19 cellular contexts compared by ENCODE assay signal in the genomic region with DNA sequence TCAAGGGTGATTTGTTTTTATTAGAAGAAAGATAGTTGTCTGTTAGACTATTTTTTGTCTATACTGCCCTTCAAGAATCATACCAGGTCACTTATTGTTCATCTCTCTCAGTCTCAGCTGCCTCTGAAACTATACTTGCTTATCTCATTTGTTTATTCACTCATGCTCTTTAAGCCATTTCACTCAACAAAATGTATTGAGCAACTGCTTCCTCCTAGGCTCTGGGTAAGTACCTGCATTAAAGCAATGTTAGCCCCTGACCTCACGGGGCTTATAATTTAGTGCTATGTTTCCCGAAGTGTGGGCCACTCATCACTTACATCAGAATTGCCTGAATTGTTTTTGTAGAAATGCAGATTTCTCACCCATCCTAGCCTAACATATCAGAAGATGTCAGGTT.
"Had no signal": no experiment of that assay in that cellular context is flagged by ENCODE, and none has a peak within 500 bp of the region (broad histone marks: within the 10 kb centered on the region; RNA-seq: fewer than 3 reads in every experiment).

No MANE protein-coding gene starts in this region.

- H3K27me3 ChIP-seq: body of pancreas, colonic mucosa, upper lobe of left lung had no signal

- H3K36me3 Mint-ChIP-seq: activated CD8-positive, alpha-beta memory T cell treated with anti-CD3 and anti-CD28 coated beads, Interleukin-2, amount 10 ng/mL, durations not matched to agents 7 days and 5 days; activated naive CD8-positive, alpha-beta T cell had no signal

- H3K4me1 ChIP-seq: colonic mucosa had no signal

- H3K4me1 Mint-ChIP-seq: activated CD4-positive, alpha-beta T cell treated with anti-CD3 and anti-CD28 coated beads for 36 hours; activated CD8-positive, alpha-beta memory T cell treated with anti-CD3 and anti-CD28 coated beads, Interleukin-2, amount 10 ng/mL, durations not matched to agents 7 days and 5 days had no signal

- H3K4me3 ChIP-seq: body of pancreas, colonic mucosa, lung, upper lobe of left lung had no signal

- H3K27me3 Mint-ChIP-seq: activated CD4-positive, alpha-beta T cell treated with anti-CD3 and anti-CD28 coated beads for 36 hours; activated CD8-positive, alpha-beta memory T cell treated with anti-CD3 and anti-CD28 coated beads, Interleukin-2, amount 10 ng/mL, durations not matched to agents 7 days and 5 days; activated naive CD8-positive, alpha-beta T cell had no signal

- H3K36me3 ChIP-seq: colonic mucosa had no signal

- H3K4me3 Mint-ChIP-seq: activated CD4-positive, alpha-beta T cell treated with anti-CD3 and anti-CD28 coated beads for 36 hours; activated CD8-positive, alpha-beta memory T cell treated with anti-CD3 and anti-CD28 coated beads, Interleukin-2, amount 10 ng/mL, durations not matched to agents 7 days and 5 days; activated naive CD8-positive, alpha-beta T cell; nephron progenitor cell; T-helper 2 cell treated with Interferon-gamma antibody and Interleukin-4, amounts not matched to agents 5 μg/mL and 100 μg/mL, for 36 hours had no signal

- H3K9me3 Mint-ChIP-seq: nephron progenitor cell; T-helper 2 cell treated with Interferon-gamma antibody and Interleukin-4, amounts not matched to agents 5 μg/mL and 100 μg/mL, for 36 hours had no signal

- H3K27ac ChIP-seq: body of pancreas, colonic mucosa, upper lobe of left lung had no signal

- H3K9me3 ChIP-seq: body of pancreas, colonic mucosa, upper lobe of left lung had no signal

- DNase-seq: activated CD4-positive, alpha-beta T cell treated with anti-CD3 and anti-CD28 coated beads for 36 hours; activated CD4-positive, alpha-beta T cell treated with anti-CD3 and anti-CD28 coated beads, Interleukin-2, amount 50 U/mL, for 48 hours; activated CD8-positive, alpha-beta memory T cell treated with anti-CD3 and anti-CD28 coated beads, Interleukin-2, amount 10 ng/mL, durations not matched to agents 7 days and 5 days; amniotic stem cell; body of pancreas; central memory CD4-positive, alpha-beta T cell; colonic mucosa; hippocampal formation; midbrain; nephron progenitor cell; occipital lobe; posterior cingulate gyrus; retina; stimulated activated naive CD8-positive, alpha-beta T cell treated with anti-CD3 and anti-CD28 coated beads, Interleukin-15, Interleukin-2, amounts not matched to agents 100 U/mL and 50 U/mL, for 24 hours; upper lobe of left lung had no signal

- ATAC-seq: activated CD4-positive, alpha-beta T cell treated with anti-CD3 and anti-CD28 coated beads for 36 hours; activated CD8-positive, alpha-beta memory T cell treated with anti-CD3 and anti-CD28 coated beads, Interleukin-2, amount 10 ng/mL, durations not matched to agents 7 days and 5 days; body of pancreas; esophagus mucosa; stimulated activated naive CD8-positive, alpha-beta T cell treated with anti-CD3 and anti-CD28 coated beads, Interleukin-15, Interleukin-2, amounts not matched to agents 100 U/mL and 50 U/mL, for 24 hours had no signal

- H3K27ac Mint-ChIP-seq: activated CD4-positive, alpha-beta T cell treated with anti-CD3 and anti-CD28 coated beads for 36 hours; activated CD8-positive, alpha-beta memory T cell treated with anti-CD3 and anti-CD28 coated beads, Interleukin-2, amount 10 ng/mL, durations not matched to agents 7 days and 5 days; activated naive CD8-positive, alpha-beta T cell; nephron progenitor cell; T-helper 2 cell treated with Interferon-gamma antibody and Interleukin-4, amounts not matched to agents 5 μg/mL and 100 μg/mL, for 36 hours had no signal
